Comparison of ENCODE assay signal across 8 cellular contexts in the genomic region with DNA sequence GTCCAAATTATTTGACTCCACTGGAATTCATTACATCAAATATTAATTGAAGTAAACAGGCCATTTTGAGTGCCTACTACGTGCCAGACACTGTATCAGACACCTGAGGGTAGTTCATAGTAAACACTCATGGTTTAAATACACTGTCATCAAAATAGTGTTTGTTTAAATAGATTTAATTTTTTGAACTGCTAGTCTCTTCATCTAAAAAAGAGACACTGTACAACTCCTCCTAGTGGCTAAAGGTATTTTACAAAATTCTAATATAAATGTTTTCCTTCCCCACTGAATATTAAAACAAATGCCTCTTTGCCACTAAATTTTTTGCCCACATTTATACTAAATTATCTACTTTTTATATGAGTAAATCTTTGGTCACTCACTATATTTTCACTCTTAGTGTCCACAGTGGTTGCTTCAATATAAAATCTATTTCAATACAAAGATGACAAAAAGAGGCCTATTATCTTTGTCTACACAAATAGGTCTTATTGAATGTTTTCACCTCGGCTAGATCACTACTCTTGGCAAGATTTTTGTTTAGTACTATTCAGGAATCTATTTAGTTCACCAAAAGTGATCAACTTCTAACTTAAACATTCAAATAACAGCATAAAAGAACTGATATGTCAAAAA. TPM values are rescaled to one million over a fixed set of nuclear protein-coding genes. Genes with fewer than 3 reads are reported as not detected.
DNase-seq lines count a peak whose midpoint lies in the region; ATAC-seq and TF ChIP-seq lines count a peak whose summit lies in the region.

No MANE protein-coding gene starts in this region.

- DNase-seq in natural killer cell (no peak), SK-N-SH (peak; percentile 19), hepatic stellate cell (ENCODE audit: low spot score) (peak; percentile 6), vagina (ENCODE audit: extremely low spot score in 2 of 2) (no peak), C1 segment of cervical spinal cord (lab: John Stamatoyannopoulos, UW) (no peak)
- no peak for DNase-seq in natural killer cell treated with Interleukin-12 subunit alpha and Interleukin-12 subunit beta and Interleukin-15 and Interleukin-18, amount 100 ng/mL, for 72 hours (ENCODE audit: low spot score)

- H3K4me1 Mint-ChIP-seq in natural killer cell: peaks cover 0 to 6% of the 10 kb centered on the region in 2 donors
- no peaks in the 10 kb centered on the region for H3K4me1 Mint-ChIP-seq in natural killer cell treated with Interleukin-12 subunit alpha and Interleukin-12 subunit beta and Interleukin-15 and Interleukin-18, amount 100 ng/mL, for 72 hours (ENCODE audit: low read depth in 2 of 2)

- no peak overlapping the region for H3K27ac Mint-ChIP-seq in natural killer cell
- no peak overlapping the region for H3K27ac Mint-ChIP-seq in natural killer cell treated with Interleukin-12 subunit alpha and Interleukin-12 subunit beta and Interleukin-15 and Interleukin-18, amount 100 ng/mL, for 72 hours

- intact Hi-C loops in natural killer cell (cut with micrococcal nuclease): no loop called here
- intact Hi-C loops in vagina (cut with DNase I): no loop called here

- H3K27ac ChIP-seq in SK-N-SH (ENCODE audit: low read depth in 2 of 2, low read length in 1 of 2) (no peak overlapping the region), vagina (no peak overlapping the region)

- no peak overlapping the region for H2AFZ ChIP-seq in SK-N-SH (ENCODE audit: low read depth)

- WGBS in SK-N-SH (ENCODE audit: low lambda C conversion rate): 57% methylated on average over 2 of the region's 2 CpGs

- no peak for TF ChIP-seq POLR2A in vagina (IDR thresholded peaks at IDR 0.05)

- CTCF ChIA-PET in SK-N-SH (lab: Yijun Ruan, JAX): interaction anchor here (0.7 to 2.8 kb wide), 18 partner anchors 8 to 595 kb away, joined by 3 to 17 read pairs (median 4); no protein-coding TSS in a partner anchor

- H3F3A ChIP-seq in SK-N-SH (replicated peaks; ENCODE audit: insufficient read depth): peaks cover 6% of the 10 kb centered on the region

- no peak overlapping the region for H3K4me3 Mint-ChIP-seq in natural killer cell
- H3K4me3 Mint-ChIP-seq in natural killer cell treated with Interleukin-12 subunit alpha and Interleukin-12 subunit beta and Interleukin-15 and Interleukin-18, amount 100 ng/mL, for 72 hours: no peak overlapping the region

- no peaks in the 10 kb centered on the region for H4K20me1 ChIP-seq in SK-N-SH (ENCODE audit: insufficient read depth)

- H3K9me3 ChIP-seq in SK-N-SH: no peaks in the 10 kb centered on the region; the same call in 1 of the 2 replicates
- no peaks in the 10 kb centered on the region for H3K9me3 ChIP-seq in vagina

- TF ChIP-seq CTCF in natural killer cell (IDR thresholded peaks at IDR 0.05) (peak; percentile 63), SK-N-SH (IDR thresholded peaks at IDR 0.05) (peak; percentile 75), vagina (IDR thresholded peaks at IDR 0.05) (peak; percentile 11 to 34 (median 19))

- H3K4me3 ChIP-seq in SK-N-SH (ENCODE audit: low read depth in 2 of 2, low read length in 1 of 2): no peak overlapping the region
- H3K4me3 ChIP-seq in vagina: no peak overlapping the region

- H3K4me2 ChIP-seq in SK-N-SH: no peak overlapping the region

- H3K27me3 ChIP-seq in SK-N-SH (ENCODE audit: insufficient read depth) (no peaks in the 10 kb centered on the region), vagina (no peaks in the 10 kb centered on the region)

- TF ChIP-seq EP300 in SK-N-SH (IDR thresholded peaks at IDR 0.05; ENCODE audit: borderline replicate concordance in 1 of 2, low read depth in 1 of 2, low read length in 1 of 2): no peak

- ATAC-seq in natural killer cell (peak in 2 of 3 donors; percentile 38 to 53), GM21737 (IDR thresholded peaks at IDR 0.05; ENCODE audit: unreplicated experiment) (no peak), GM21825 (IDR thresholded peaks at IDR 0.05; ENCODE audit: unreplicated experiment) (no peak)
- no peak for ATAC-seq in natural killer cell treated with Interleukin-12 subunit alpha and Interleukin-12 subunit beta and Interleukin-15 and Interleukin-18, amount 100 ng/mL, for 72 hours

- POLR2A ChIA-PET in SK-N-SH (lab: Yijun Ruan, JAX): no interaction called here

- no peaks in the 10 kb centered on the region for H3K36me3 Mint-ChIP-seq in natural killer cell
- H3K36me3 Mint-ChIP-seq in natural killer cell treated with Interleukin-12 subunit alpha and Interleukin-12 subunit beta and Interleukin-15 and Interleukin-18, amount 100 ng/mL, for 72 hours: no peaks in the 10 kb centered on the region

- no peaks in the 10 kb centered on the region for H3K9me3 Mint-ChIP-seq in natural killer cell
- H3K9me3 Mint-ChIP-seq in natural killer cell treated with Interleukin-12 subunit alpha and Interleukin-12 subunit beta and Interleukin-15 and Interleukin-18, amount 100 ng/mL, for 72 hours: no peaks in the 10 kb centered on the region

- H3K79me2 ChIP-seq in SK-N-SH (ENCODE audit: insufficient read depth): no peaks in the 10 kb centered on the region

- H3K9me2 ChIP-seq in SK-N-SH: no peaks in the 10 kb centered on the region

- peak; percentile 56 for TF ChIP-seq RAD21 in SK-N-SH (IDR thresholded peaks at IDR 0.05; ENCODE audit: low read length)

- H3K9ac ChIP-seq in SK-N-SH: no peak overlapping the region

- H3K36me3 ChIP-seq in SK-N-SH (replicated peaks in 1 of 2; ENCODE audit: control insufficient read depth in 1 of 2, insufficient read depth in 2 of 2, low read length in 1 of 2) (peaks cover 6 to 7% of the 10 kb centered on the region in 2 experiments), vagina (no peaks in the 10 kb centered on the region)

- H3K4me1 ChIP-seq in SK-N-SH (ENCODE audit: control insufficient read depth in 1 of 2, insufficient read depth in 2 of 2, low read depth in 1 of 2, low read length in 1 of 2) (no peaks in the 10 kb centered on the region), vagina (no peaks in the 10 kb centered on the region)

- no peaks in the 10 kb centered on the region for H3K27me3 Mint-ChIP-seq in natural killer cell (ENCODE audit: low read depth in 2 of 2)
- H3K27me3 Mint-ChIP-seq in natural killer cell treated with Interleukin-12 subunit alpha and Interleukin-12 subunit beta and Interleukin-15 and Interleukin-18, amount 100 ng/mL, for 72 hours: no peaks in the 10 kb centered on the region

TF ChIP-seq in SK-N-SH, 30 proteins besides CTCF, POLR2A, EP300 and RAD21:
- peak; percentile 38 for TF ChIP-seq SMC3 (IDR thresholded peaks at IDR 0.05; ENCODE audit: low read depth, low read length)
- TF ChIP-seq, protein P1, sequence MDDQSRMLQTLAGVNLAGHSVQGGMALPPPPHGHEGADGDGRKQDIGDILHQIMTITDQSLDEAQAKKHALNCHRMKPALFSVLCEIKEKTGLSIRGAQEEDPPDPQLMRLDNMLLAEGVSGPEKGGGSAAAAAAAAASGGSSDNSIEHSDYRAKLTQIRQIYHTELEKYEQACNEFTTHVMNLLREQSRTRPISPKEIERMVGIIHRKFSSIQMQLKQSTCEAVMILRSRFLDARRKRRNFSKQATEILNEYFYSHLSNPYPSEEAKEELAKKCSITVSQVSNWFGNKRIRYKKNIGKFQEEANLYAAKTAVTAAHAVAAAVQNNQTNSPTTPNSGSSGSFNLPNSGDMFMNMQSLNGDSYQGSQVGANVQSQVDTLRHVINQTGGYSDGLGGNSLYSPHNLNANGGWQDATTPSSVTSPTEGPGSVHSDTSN (IDR thresholded peaks at IDR 0.05): no peak

RNA-seq across cellular contexts. Expression of a gene that starts 15.4 kb away (rescaled TPM):
- total RNA-seq in natural killer cell (10 to 100 TPM; 12.3 to 25.4 (median 16.0) TPM), vagina (12.3 TPM)
- total RNA-seq in natural killer cell treated with Interleukin-12 subunit alpha and Interleukin-12 subunit beta and Interleukin-15 and Interleukin-18, amount 100 ng/mL, for 72 hours: 10 to 100 TPM; 17.4 to 25.8 TPM
- polyA plus RNA-seq in SK-N-SH (2012; rRNA removed): 38.0 and 55.2 TPM in 2 replicates
- 52.3 and 60.7 TPM in 2 replicates for polyA plus RNA-seq in SK-N-SH (2012; cell fraction: cytosol; rRNA removed)
- polyA plus RNA-seq in SK-N-SH (2012; cell fraction: nucleus; rRNA removed): 34.9 and 58.4 TPM in 2 replicates

RNA-seq across cellular contexts. Expression of a gene that starts 15.6 kb away (rescaled TPM):
- total RNA-seq in natural killer cell (10 to 100 TPM; 27.3 to 34.3 (median 30.3) TPM), vagina (13.0 TPM)
- 10 to 100 TPM in 1 of 2 donors, 1 to 10 TPM in 1; 5.8 to 11.6 TPM for total RNA-seq in natural killer cell treated with Interleukin-12 subunit alpha and Interleukin-12 subunit beta and Interleukin-15 and Interleukin-18, amount 100 ng/mL, for 72 hours
- 6.9 and 7.2 TPM in 2 replicates for polyA plus RNA-seq in SK-N-SH (2012; rRNA removed)
- polyA plus RNA-seq in SK-N-SH (2012; cell fraction: cytosol; rRNA removed): 11.5 and 17.7 TPM in 2 replicates
- polyA plus RNA-seq in SK-N-SH (2012; cell fraction: nucleus; rRNA removed): 1.7 and 3.7 TPM in 2 replicates

RNA-seq across cellular contexts. Expression of a gene that starts 59.1 kb away (rescaled TPM):
- 10 to 100 TPM in 1 of 3 donors, 1 to 10 TPM in 2; 5.5 to 10.5 (median 7.9) TPM for total RNA-seq in natural killer cell
- 1 to 10 TPM; 3.7 to 7.2 TPM for total RNA-seq in natural killer cell treated with Interleukin-12 subunit alpha and Interleukin-12 subunit beta and Interleukin-15 and Interleukin-18, amount 100 ng/mL, for 72 hours
- 9.3 and 9.5 TPM in 2 replicates for polyA plus RNA-seq in SK-N-SH (2012; rRNA removed)
- 6.3 and 9.7 TPM in 2 replicates for polyA plus RNA-seq in SK-N-SH (2012; cell fraction: cytosol; rRNA removed)
- 7.2 and 8.1 TPM in 2 replicates for polyA plus RNA-seq in SK-N-SH (2012; cell fraction: nucleus; rRNA removed)
- 4.2 TPM for total RNA-seq in vagina

RNA-seq across cellular contexts. Expression of a gene that starts 59.2 kb away (rescaled TPM):
- total RNA-seq in natural killer cell (100 to 1,000 TPM in 2 of 3 donors, 10 to 100 TPM in 1; 93.7 to 131 (median 102) TPM), vagina (121 TPM)
- 10 to 100 TPM; 36.8 to 49.1 TPM for total RNA-seq in natural killer cell treated with Interleukin-12 subunit alpha and Interleukin-12 subunit beta and Interleukin-15 and Interleukin-18, amount 100 ng/mL, for 72 hours
- 33.6 and 41.2 TPM in 2 replicates for polyA plus RNA-seq in SK-N-SH (2012; rRNA removed)
- polyA plus RNA-seq in SK-N-SH (2012; cell fraction: cytosol; rRNA removed): 52.0 and 64.7 TPM in 2 replicates
- polyA plus RNA-seq in SK-N-SH (2012; cell fraction: nucleus; rRNA removed): 36.9 and 64.0 TPM in 2 replicates

Comparison
In these comparisons a context has a peak if more than half of its experiments do, and no peak if none do; other contexts are left out.
1. ATAC-seq: peak in natural killer cell (2 of 3); none in natural killer cell treated with Interleukin-12 subunit alpha and Interleukin-12 subunit beta and Interleukin-15 and Interleukin-18, amount 100 ng/mL, for 72 hours (0 of 2), GM21737 (single experiment) and GM21825 (single experiment).
2. DNase-seq: peak in SK-N-SH (single experiment) and hepatic stellate cell (single experiment); none in natural killer cell (single experiment), natural killer cell treated with Interleukin-12 subunit alpha and Interleukin-12 subunit beta and Interleukin-15 and Interleukin-18, amount 100 ng/mL, for 72 hours (single experiment), vagina (0 of 2) and C1 segment of cervical spinal cord (0 of 14).
3. CTCF ChIP-seq: peak in every context shown above with its lines; median percentile 75 in SK-N-SH; 63 in natural killer cell; 19 in vagina.